ENCODE assay signal across 25 cellular contexts in genomic region chr2:112164876-112165275, GRCh38. TPM values are rescaled to one million over a fixed set of nuclear protein-coding genes. Genes with fewer than 3 reads are reported as not detected.
"Had no signal": no experiment of that assay in that cellular context is flagged by ENCODE, and none has a peak within 500 bp of the region (broad histone marks: within the 10 kb centered on the region; RNA-seq: fewer than 3 reads in every experiment).

No MANE protein-coding gene starts in this region.

- ATAC-seq: effector memory CD8-positive, alpha-beta T cell; left lung; naive thymus-derived CD4-positive, alpha-beta T cell; stimulated activated memory B cell treated with anti-CD40 and anti-IgM and Interleukin-4, amounts not matched to agents 10 μg/mL and 1 μg/mL and 100 μg/mL, for 72 hours; stimulated activated naive CD8-positive, alpha-beta T cell treated with anti-CD3 and anti-CD28 coated beads, Interleukin-15, Interleukin-2, amounts not matched to agents 100 U/mL and 50 U/mL, for 24 hours had no signal

- DNase-seq: cortex of kidney; effector memory CD8-positive, alpha-beta T cell; erythroblast; esophagus squamous epithelium; foreskin melanocyte; glutamatergic neuron; hypothalamus; immature natural killer cell; islet precursor cell; left lung; mesenchymal stem cell; midbrain; naive thymus-derived CD4-positive, alpha-beta T cell; sigmoid colon; stimulated activated CD4-positive, alpha-beta T cell treated with anti-CD3 and anti-CD28 coated beads, Interleukin-4, amount 100 ng/mL, for 4 hours; stimulated activated naive CD8-positive, alpha-beta T cell treated with anti-CD3 and anti-CD28 coated beads, Interleukin-15, Interleukin-2, amounts not matched to agents 100 U/mL and 50 U/mL, for 24 hours; substantia nigra; testis; uterus had no signal

- H3K9me3 ChIP-seq: esophagus squamous epithelium, left lung, prostate gland, right atrium auricular region, sigmoid colon, testis, tibial artery, uterus had no signal

- H3K27ac ChIP-seq: esophagus squamous epithelium, left lung, neural progenitor cell, parathyroid adenoma, prostate gland, right atrium auricular region, sigmoid colon, testis, tibial artery, uterus had no signal

- H3K4me1 ChIP-seq: esophagus squamous epithelium, left lung, neural progenitor cell, parathyroid adenoma, prostate gland, right atrium auricular region, sigmoid colon, testis, tibial artery, uterus had no signal

- H3K4me3 ChIP-seq: esophagus squamous epithelium, left lung, neural progenitor cell, prostate gland, right atrium auricular region, sigmoid colon, testis, tibial artery, uterus had no signal

- H3K27me3 ChIP-seq: esophagus squamous epithelium, left lung, neural progenitor cell, right atrium auricular region, sigmoid colon, testis, tibial artery, uterus had no signal

- H3K36me3 ChIP-seq: esophagus squamous epithelium, left lung, neural progenitor cell, prostate gland, right atrium auricular region, sigmoid colon, tibial artery, uterus had no signal

RNA-seq across cellular contexts. Expression of gene FBLN7, which starts 26.7 kb away (rescaled TPM):
- polyA plus RNA-seq: immature natural killer cell had no signal
